Comparison of ENCODE assay signal across 8 cellular contexts in the genomic region with DNA sequence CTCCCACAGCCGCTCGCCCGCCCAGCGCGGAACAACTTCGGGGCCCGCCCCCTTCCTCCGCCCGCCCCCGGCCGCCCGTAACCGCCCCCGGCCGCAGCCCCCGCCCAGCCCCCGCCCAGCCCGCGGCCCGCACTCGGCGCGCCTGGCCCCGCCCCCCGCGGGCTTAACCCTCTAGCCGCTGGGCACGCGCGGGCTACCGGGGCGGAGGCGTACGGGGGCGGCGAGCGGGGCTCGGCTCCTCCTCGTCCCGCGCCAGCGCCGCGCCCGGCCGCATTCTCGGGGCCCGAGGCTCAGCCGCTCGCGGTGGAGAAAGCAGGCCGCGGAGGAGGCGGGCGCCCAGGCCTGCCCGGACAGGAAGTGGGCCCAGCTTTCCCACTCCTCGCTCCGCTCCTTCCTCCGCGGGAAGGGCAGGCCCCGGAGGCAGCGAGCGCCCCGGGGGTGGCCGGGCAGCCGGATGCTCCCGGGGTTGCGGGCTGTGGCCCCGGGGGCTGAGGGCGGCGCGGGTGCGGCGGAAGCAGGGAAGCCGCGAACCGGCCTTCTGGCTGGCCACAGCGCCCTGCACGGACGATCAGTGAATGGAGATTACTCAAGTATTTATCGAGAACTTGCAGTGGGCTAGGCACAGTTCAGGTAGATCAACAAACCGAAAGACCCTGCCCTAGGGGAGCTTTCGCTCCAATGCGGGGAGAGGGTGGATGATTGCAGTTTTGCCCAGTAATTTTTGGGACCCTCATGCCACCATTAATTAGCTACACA. TPM values are rescaled to one million over a fixed set of nuclear protein-coding genes. Genes with fewer than 3 reads are reported as not detected.
DNase-seq lines count a peak whose midpoint lies in the region; ATAC-seq, FAIRE-seq and TF ChIP-seq lines count a peak whose summit lies in the region.

A gene with protein sequence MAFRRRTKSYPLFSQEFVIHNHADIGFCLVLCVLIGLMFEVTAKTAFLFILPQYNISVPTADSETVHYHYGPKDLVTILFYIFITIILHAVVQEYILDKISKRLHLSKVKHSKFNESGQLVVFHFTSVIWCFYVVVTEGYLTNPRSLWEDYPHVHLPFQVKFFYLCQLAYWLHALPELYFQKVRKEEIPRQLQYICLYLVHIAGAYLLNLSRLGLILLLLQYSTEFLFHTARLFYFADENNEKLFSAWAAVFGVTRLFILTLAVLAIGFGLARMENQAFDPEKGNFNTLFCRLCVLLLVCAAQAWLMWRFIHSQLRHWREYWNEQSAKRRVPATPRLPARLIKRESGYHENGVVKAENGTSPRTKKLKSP (minus strand): TSS at position 39 of the 756 bp plus-strand sequence. CDS start 145 bp downstream, outside the sequence.

- H3K4me3 ChIP-seq in GM06990 (replicated peaks; ENCODE audit: low read depth, low read length), result peak within 1 kb of the TSS; percentile 72
- H3K4me3 ChIP-seq in H7 (ENCODE audit: insufficient read depth, low read depth, low read length), result peak within 1 kb of the TSS; percentile 76

- FAIRE-seq in urothelium cell line (lab: Jason Lieb, UNC), result no peak

- intact Hi-C loops in T-helper 1 cell treated with Interleukin-12 subunit alpha and Interleukin-12 subunit beta and Interleukin-4 antibody, amounts not matched to agents 30 ng/mL and 1 ng/mL, for 36 hours (cut with micrococcal nuclease), result loop anchor here (1.0 to 10.0 kb wide), 10 partner anchors 75 to 1216 kb away; a partner anchor contains a TSS
- intact Hi-C loops in left ventricle myocardium superior (cut with micrococcal nuclease), result loop anchor here (5.0 kb wide), 1 partner anchor 75 kb away; no protein-coding TSS in a partner anchor

- H3K27me3 ChIP-seq in GM06990 (replicated peaks; ENCODE audit: control insufficient read depth, insufficient read depth, low read length) (no peaks in the 10 kb centered on the region), H7 (ENCODE audit: control insufficient read depth, insufficient read depth, low read length) (no peaks in the 10 kb centered on the region)

- DNase-seq in GM06990 (ENCODE audit: extremely low read depth, insufficient read length) (peak; percentile 84), H7 (peak; percentile 97), M059J (ENCODE audit: low read depth) (peak; percentile 83), amniotic stem cell (lab: John Stamatoyannopoulos, UW) (peak; percentile 77), left ventricle myocardium superior (peak; percentile 96), putamen (ENCODE audit: low spot score) (peak; percentile 80), urothelium cell line (ENCODE audit: low spot score) (peak; percentile 95)

- H3K36me3 ChIP-seq in GM06990 (ENCODE audit: control insufficient read depth, insufficient read depth, low read length) (peaks cover 1% of the 10 kb centered on the region; the same call in 1 of the 2 replicates), H7 (replicated peaks; ENCODE audit: control insufficient read depth, insufficient read depth, low read length) (no peaks in the 10 kb centered on the region)

- peak; percentile 89 for ATAC-seq in left ventricle myocardium superior

- TF ChIP-seq CTCF in GM06990 (IDR thresholded peaks at IDR 0.05; ENCODE audit: insufficient read depth, low read length, poor library complexity, severe bottlenecking), result peak; percentile 9

RNA-seq across cellular contexts. Expression of the gene that starts here (rescaled TPM):
- total RNA-seq in H7 (2014; rRNA removed; shearing (Covaris generic)), result 8.7 and 9.2 TPM in 2 replicates
- total RNA-seq in M059J (2014; rRNA removed; shearing (Covaris generic)), result 116 and 176 TPM in 2 replicates
- total RNA-seq in T-helper 1 cell treated with Interleukin-12 subunit alpha and Interleukin-12 subunit beta and Interleukin-4 antibody, amounts not matched to agents 30 ng/mL and 1 ng/mL, for 36 hours, result 13.2 and 13.7 TPM in 2 replicates
- 10.4 TPM for total RNA-seq in left ventricle myocardium superior

Comparison
In these comparisons a context has a peak if more than half of its experiments do, and no peak if none do; other contexts are left out.
1. Peak in every context shown above with its lines: DNase-seq, ATAC-seq and H3K4me3 ChIP-seq.